8 cellular contexts compared by ENCODE assay signal in genomic region chr16:8963010-8963824, GRCh38. TPM values are rescaled to one million over a fixed set of nuclear protein-coding genes. Genes with fewer than 3 reads are reported as not detected.
DNase-seq lines count a peak whose midpoint lies in the region; TF ChIP-seq lines count a peak whose summit lies in the region.

No MANE protein-coding gene starts in this region.

- peak overlapping the region; percentile 77 for H3K4me3 ChIP-seq in HAP-1
- peak overlapping the region; percentile 85 for H3K4me3 ChIP-seq in SK-N-MC
- peak overlapping the region; percentile 76 to 85 for H3K4me3 ChIP-seq in esophagus (ENCODE audit: low read depth in 1 of 2, low read length in 2 of 2)
- peak overlapping the region; percentile 69 for H3K4me3 ChIP-seq in parathyroid adenoma (ENCODE audit: low read depth, low read length)

- H3K36me3 ChIP-seq in HAP-1 (replicated peaks) (peaks cover 3% of the 10 kb centered on the region; the same call in 1 of the 2 replicates), SK-N-MC (ENCODE audit: insufficient read depth, low read length) (no peaks in the 10 kb centered on the region), esophagus (ENCODE audit: control insufficient read depth in 2 of 2, insufficient read depth in 2 of 2, low read length in 1 of 2) (no peaks in the 10 kb centered on the region), parathyroid adenoma (ENCODE audit: control insufficient read depth, insufficient read depth, low read length) (no peaks in the 10 kb centered on the region)

- H3K4me1 ChIP-seq in HAP-1 (peaks cover 37% of the 10 kb centered on the region), esophagus (ENCODE audit: control insufficient read depth in 2 of 2, insufficient read depth in 2 of 2, low read length in 1 of 2) (peaks cover 2 to 21% of the 10 kb centered on the region in 2 donors), parathyroid adenoma (peaks cover 33% of the 10 kb centered on the region)

- H3K27me3 ChIP-seq in HAP-1 (ENCODE audit: low read depth) (no peaks in the 10 kb centered on the region), esophagus (ENCODE audit: control insufficient read depth in 1 of 2, insufficient read depth in 2 of 2, low read length in 2 of 2) (no peaks in the 10 kb centered on the region), parathyroid adenoma (ENCODE audit: control insufficient read depth, insufficient read depth, low read length) (no peaks in the 10 kb centered on the region)

- DNase-seq in CD1c-positive myeloid dendritic cell (ENCODE audit: extremely low spot score) (peak; percentile 39), HAP-1 (ENCODE audit: low spot score in 2 of 2) (no peak), SK-N-MC (ENCODE audit: low read depth, low spot score) (no peak), GM13977 (ENCODE audit: low spot score) (no peak), cortex of kidney (lab: John Stamatoyannopoulos, UW) (no peak), mesenteric fat pad (ENCODE audit: low spot score) (no peak)

- H3K79me2 ChIP-seq in parathyroid adenoma = peaks cover 43% of the 10 kb centered on the region

- 0 to 1% methylated on average over 32 to 147 of the region's 147 CpGs for WGBS in esophagus, 2 donors

- H3K9me3 ChIP-seq in HAP-1 (no peaks in the 10 kb centered on the region), SK-N-MC (ENCODE audit: low read depth, low read length) (no peaks in the 10 kb centered on the region), esophagus (ENCODE audit: control insufficient read depth in 2 of 2, insufficient read depth in 1 of 2, low read depth in 1 of 2, low read length in 1 of 2) (no peaks in the 10 kb centered on the region), parathyroid adenoma (ENCODE audit: control insufficient read depth, low read length) (no peaks in the 10 kb centered on the region)

- H3K27ac ChIP-seq in SK-N-MC (no peak overlapping the region; the same call in 1 of the 2 replicates), esophagus (ENCODE audit: low read depth in 2 of 2, low read length in 1 of 2) (peak overlapping the region; percentile 97), parathyroid adenoma (no peak overlapping the region)

- H2AFZ ChIP-seq in parathyroid adenoma = no peak overlapping the region

- in situ Hi-C loops in HAP-1 (cut with MboI; ENCODE audit: low sequenced_read_pairs) = no loop called here
- in situ Hi-C loops in GM13977 (cut with MboI; ENCODE audit: low pct_unique_long_range_greater_than_20kb, low sequenced_read_pairs, unreplicated experiment) = no loop called here

- TF ChIP-seq CTCF in parathyroid adenoma (IDR thresholded peaks at IDR 0.05) (no peak), GM13977 (IDR thresholded peaks at IDR 0.05; ENCODE audit: extremely low read depth, insufficient read depth, missing control alignments) (no peak)

- H3K9ac ChIP-seq in SK-N-MC (ENCODE audit: insufficient read length) (peak overlapping the region; percentile 89), parathyroid adenoma (no peak overlapping the region)

- H3K4me2 ChIP-seq in parathyroid adenoma (ENCODE audit: low read length) = peak overlapping the region; percentile 51

RNA-seq across cellular contexts. Expression of gene USP7, which starts 0.5 kb away (rescaled TPM):
- polyA plus RNA-seq in esophagus = 10 to 100 TPM; 27.8 to 34.6 TPM
- 95.5 TPM for total RNA-seq in mesenteric fat pad

Comparison
In these comparisons a context has a peak if more than half of its experiments do, and no peak if none do; other contexts are left out.
1. H3K27ac ChIP-seq: peak in esophagus (2 of 2); none in SK-N-MC (single experiment) and parathyroid adenoma (single experiment).
2. Peak in every context shown above with its lines, with median percentiles within 50 percentile points of each other: H3K4me3 ChIP-seq.